Comparison of ENCODE assay signal across 8 cellular contexts in genomic region chr1:61081135-61081636, GRCh38. TPM values are rescaled to one million over a fixed set of nuclear protein-coding genes. Genes with fewer than 3 reads are reported as not detected.
A peak's percentile ranks its signal among the peaks of the same experiment; 100 is the strongest.
DNase-seq lines count a peak whose midpoint lies in the region; ATAC-seq and TF ChIP-seq lines count a peak whose summit lies in the region.

No MANE protein-coding gene starts in this region.

- H3K4me2 ChIP-seq in OCI-LY7 (ENCODE audit: low read length) = peak overlapping the region; percentile 79

- H3K4me3 ChIP-seq in OCI-LY7 (ENCODE audit: low read depth, low read length, poor library complexity, severe bottlenecking) (peak overlapping the region; percentile 83), epithelial cell of esophagus (ENCODE audit: low read length) (peak overlapping the region; percentile 85)

- H3K4me1 Mint-ChIP-seq in progenitor cell of endocrine pancreas (ENCODE audit: low read depth) = peaks cover 26% of the 10 kb centered on the region

- H3K27ac ChIP-seq in OCI-LY7 (ENCODE audit: low read depth, low read length, poor library complexity, severe bottlenecking) = peak overlapping the region; percentile 25

- H3K36me3 Mint-ChIP-seq in progenitor cell of endocrine pancreas (ENCODE audit: insufficient read depth) = no peaks in the 10 kb centered on the region

- H4K20me1 ChIP-seq in OCI-LY7 (ENCODE audit: insufficient read depth, low read length) = peaks cover 19% of the 10 kb centered on the region; the same call in 1 of the 2 replicates

- intact Hi-C loops in OCI-LY7 (cut with micrococcal nuclease; ENCODE audit: unreplicated experiment) = loop anchor here (10.0 kb wide), 1 partner anchor 1604 kb away; the partner anchor contains the start of gene DOCK7

- ATAC-seq in esophagus mucosa (no peak), GM18519 (IDR thresholded peaks at IDR 0.05; ENCODE audit: low FRiP score, unreplicated experiment) (no peak)

- no peaks in the 10 kb centered on the region for H3K9me3 Mint-ChIP-seq in progenitor cell of endocrine pancreas (ENCODE audit: low read depth)

- POLR2A ChIA-PET in OCI-LY7 (lab: Charles Lee) = no interaction called here

- BruUV-seq in OCI-LY7 (replicated peaks; lab: Mats Ljungman, UMichigan) = no TSS peak

- peak overlapping the region; percentile 24 for H3K27ac Mint-ChIP-seq in progenitor cell of endocrine pancreas

- H3K79me2 ChIP-seq in OCI-LY7 (ENCODE audit: insufficient read depth, low read depth, low read length) = no peaks in the 10 kb centered on the region

- DNase-seq in DMS53 treated with DMSO at 0.1 percent for 48 hours (lab: John Stamatoyannopoulos, UW; ENCODE audit: unreplicated experiment) (peak; percentile 60), OCI-LY7 (ENCODE audit: low spot score) (no peak), epithelial cell of esophagus (ENCODE audit: low read depth) (no peak), progenitor cell of endocrine pancreas (ENCODE audit: low spot score, unreplicated experiment) (no peak), islet precursor cell (no peak), AG08395 (ENCODE audit: low spot score) (no peak)

- no peaks in the 10 kb centered on the region for H3K36me3 ChIP-seq in OCI-LY7 (ENCODE audit: insufficient read depth, low read length)

- H3K27me3 Mint-ChIP-seq in progenitor cell of endocrine pancreas = peaks cover 72% of the 10 kb centered on the region

- H3K9me2 ChIP-seq in OCI-LY7 (ENCODE audit: insufficient read depth, low read length) = no peaks in the 10 kb centered on the region

- H3K4me1 ChIP-seq in OCI-LY7 (ENCODE audit: insufficient read depth, low read length, poor library complexity, severe bottlenecking) = peaks cover 48% of the 10 kb centered on the region

- no peaks in the 10 kb centered on the region for H3K9me3 ChIP-seq in OCI-LY7 (ENCODE audit: low read length)

- peak overlapping the region; percentile 76; the same call in 1 of the 2 replicates for H2AFZ ChIP-seq in OCI-LY7 (ENCODE audit: low read length)

- CTCF ChIA-PET in OCI-LY7 (lab: Charles Lee; ENCODE audit: unreplicated experiment) = interaction anchor here (0.5 to 0.6 kb wide), 2 partner anchors 385 to 1862 kb away, joined by 4 to 5 read pairs; no protein-coding TSS in a partner anchor

- H3K4me3 Mint-ChIP-seq in progenitor cell of endocrine pancreas (ENCODE audit: low read depth) = peak overlapping the region; percentile 45

- TF ChIP-seq CTCF in OCI-LY7 (conservative IDR thresholded peaks at IDR 0.05; ENCODE audit: low read length) (no peak), epithelial cell of esophagus (IDR thresholded peaks at IDR 0.05; ENCODE audit: insufficient read depth, low read depth, low read length, missing control alignments) (no peak), progenitor cell of endocrine pancreas (IDR thresholded peaks at IDR 0.05; ENCODE audit: unreplicated experiment) (no peak)

RNA-seq across cellular contexts. Expression of gene NFIA, which starts 1.2 kb away (rescaled TPM):
- 2.8 and 7.8 TPM in 2 replicates for total RNA-seq in OCI-LY7 (2014; rRNA removed; shearing (Covaris generic))
- total RNA-seq in OCI-LY7 (2022) = 16.4 and 18.8 TPM in 2 replicates
- 1.2 and 3.9 TPM in 2 replicates for total RNA-seq in progenitor cell of endocrine pancreas
- 47.5 TPM for total RNA-seq in esophagus mucosa
